Comparison of ENCODE assay signal across 1 cellular context in the genomic region with DNA sequence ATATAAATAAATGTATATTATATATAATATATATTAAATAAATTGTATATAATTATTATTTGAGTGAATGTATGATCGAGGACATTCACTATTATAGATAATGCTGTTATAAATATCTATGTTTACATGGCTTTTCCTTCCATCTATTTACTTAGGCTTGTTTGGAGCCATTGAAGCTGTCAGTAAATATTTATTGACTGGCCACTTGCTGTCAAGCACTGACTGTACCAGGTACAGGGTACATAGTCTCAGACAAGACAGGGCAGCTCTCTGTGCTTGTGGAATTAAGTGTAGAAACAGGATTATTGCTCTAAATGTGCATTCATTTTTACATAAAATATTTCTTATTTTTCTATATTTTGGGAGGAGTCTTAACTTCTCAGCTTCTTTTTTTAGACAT.
TF ChIP-seq lines count a peak whose summit lies in the region.

No MANE protein-coding gene starts in this region.

TF ChIP-seq in HepG2, 621 proteins besides CTCF, POLR2A, EP300 and RAD21 (continued from another document and continues in another):
- TF ChIP-seq, protein P1, sequence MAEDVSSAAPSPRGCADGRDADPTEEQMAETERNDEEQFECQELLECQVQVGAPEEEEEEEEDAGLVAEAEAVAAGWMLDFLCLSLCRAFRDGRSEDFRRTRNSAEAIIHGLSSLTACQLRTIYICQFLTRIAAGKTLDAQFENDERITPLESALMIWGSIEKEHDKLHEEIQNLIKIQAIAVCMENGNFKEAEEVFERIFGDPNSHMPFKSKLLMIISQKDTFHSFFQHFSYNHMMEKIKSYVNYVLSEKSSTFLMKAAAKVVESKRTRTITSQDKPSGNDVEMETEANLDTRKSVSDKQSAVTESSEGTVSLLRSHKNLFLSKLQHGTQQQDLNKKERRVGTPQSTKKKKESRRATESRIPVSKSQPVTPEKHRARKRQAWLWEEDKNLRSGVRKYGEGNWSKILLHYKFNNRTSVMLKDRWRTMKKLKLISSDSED (CRISPR knock-in tag; IDR thresholded peaks at IDR 0.05), result no peak
- TF ChIP-seq ZNF329 (CRISPR knock-in tag; IDR thresholded peaks at IDR 0.05; ENCODE audit: low read depth), result no peak
- TF ChIP-seq DPF2 (CRISPR knock-in tag; IDR thresholded peaks at IDR 0.05; ENCODE audit: borderline replicate concordance, low read depth), result peak; percentile 62; the same call in 1 of the 2 replicates
- no peak for TF ChIP-seq ZNF703 (CRISPR knock-in tag; IDR thresholded peaks at IDR 0.05; ENCODE audit: borderline replicate concordance)
- no peak for TF ChIP-seq SP140L (CRISPR knock-in tag; IDR thresholded peaks at IDR 0.05; ENCODE audit: borderline replicate concordance)
- TF ChIP-seq, protein P2, sequence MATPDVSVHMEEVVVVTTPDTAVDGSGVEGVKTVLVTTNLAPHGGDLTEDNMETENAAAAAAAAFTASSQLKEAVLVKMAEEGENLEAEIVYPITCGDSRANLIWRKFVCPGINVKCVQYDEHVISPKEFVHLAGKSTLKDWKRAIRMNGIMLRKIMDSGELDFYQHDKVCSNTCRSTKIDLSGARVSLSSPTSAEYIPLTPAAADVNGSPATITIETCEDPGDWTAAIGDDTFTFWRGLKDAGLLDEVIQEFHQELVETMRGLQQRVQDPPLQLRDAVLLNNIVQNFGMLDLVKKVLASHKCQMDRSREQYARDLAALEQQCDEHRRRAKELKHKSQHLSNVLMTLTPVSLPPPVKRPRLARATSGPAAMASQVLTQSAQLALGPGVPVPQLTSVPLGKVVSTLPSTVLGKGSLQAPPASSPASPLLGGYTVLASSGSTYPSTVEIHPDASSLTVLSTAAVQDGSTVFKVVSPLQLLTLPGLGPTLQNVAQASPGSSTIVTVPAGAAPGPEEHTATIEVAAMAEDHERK (CRISPR knock-in tag; IDR thresholded peaks at IDR 0.05; ENCODE audit: low read depth), result no peak
- no peak for TF ChIP-seq SP5 (CRISPR knock-in tag; IDR thresholded peaks at IDR 0.05; ENCODE audit: borderline replicate concordance, low read depth)
- TF ChIP-seq, protein P3, sequence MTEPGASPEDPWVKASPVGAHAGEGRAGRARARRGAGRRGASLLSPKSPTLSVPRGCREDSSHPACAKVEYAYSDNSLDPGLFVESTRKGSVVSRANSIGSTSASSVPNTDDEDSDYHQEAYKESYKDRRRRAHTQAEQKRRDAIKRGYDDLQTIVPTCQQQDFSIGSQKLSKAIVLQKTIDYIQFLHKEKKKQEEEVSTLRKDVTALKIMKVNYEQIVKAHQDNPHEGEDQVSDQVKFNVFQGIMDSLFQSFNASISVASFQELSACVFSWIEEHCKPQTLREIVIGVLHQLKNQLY (CRISPR knock-in tag; IDR thresholded peaks at IDR 0.05), result peak; percentile 50; the same call in 1 of the 2 replicates
- no peak for TF ChIP-seq HMGA1 (CRISPR knock-in tag; conservative IDR thresholded peaks at IDR 0.05)
- TF ChIP-seq ZBTB8A (CRISPR knock-in tag; IDR thresholded peaks at IDR 0.05; ENCODE audit: borderline replicate concordance, low read depth), result no peak
- TF ChIP-seq ZC3H13 (CRISPR knock-in tag; IDR thresholded peaks at IDR 0.05), result no peak
- TF ChIP-seq SOX6 (IDR thresholded peaks at IDR 0.05), result no peak
- peak; percentile 53 for TF ChIP-seq SOX6 (CRISPR knock-in tag; IDR thresholded peaks at IDR 0.05)
- TF ChIP-seq SAFB2 (CRISPR knock-in tag; IDR thresholded peaks at IDR 0.05; ENCODE audit: borderline replicate concordance, low read depth), result no peak
- no peak for TF ChIP-seq ZNF616 (CRISPR knock-in tag; IDR thresholded peaks at IDR 0.05; ENCODE audit: low read depth)
- no peak for TF ChIP-seq ZNF281 (CRISPR knock-in tag; IDR thresholded peaks at IDR 0.05; ENCODE audit: borderline replicate concordance)
- no peak for TF ChIP-seq SALL2 (CRISPR knock-in tag; IDR thresholded peaks at IDR 0.05)
- no peak for TF ChIP-seq ZNF691 (CRISPR knock-in tag; IDR thresholded peaks at IDR 0.05; ENCODE audit: borderline replicate concordance, low read depth)
- no peak for TF ChIP-seq PCBP1 (IDR thresholded peaks at IDR 0.05; ENCODE audit: borderline replicate concordance, low read depth, low read length)
- TF ChIP-seq SIN3B (IDR thresholded peaks at IDR 0.05; ENCODE audit: low read length), result no peak
- TF ChIP-seq GABPA (IDR thresholded peaks at IDR 0.05; ENCODE audit: low read depth, low read length), result no peak
- TF ChIP-seq GABPA (CRISPR knock-in tag; IDR thresholded peaks at IDR 0.05; ENCODE audit: low read depth), result no peak
- 0 out of 2 replicates have a peak, but pooled peaks have one; percentile 7 for TF ChIP-seq ZSCAN29 (CRISPR knock-in tag; conservative IDR thresholded peaks at IDR 0.05)
- TF ChIP-seq SETDB1 (CRISPR knock-in tag; IDR thresholded peaks at IDR 0.05; ENCODE audit: borderline replicate concordance), result no peak
- no peak for TF ChIP-seq ZNF562 (CRISPR knock-in tag; IDR thresholded peaks at IDR 0.05; ENCODE audit: borderline replicate concordance)
- no peak for TF ChIP-seq ZFY (CRISPR knock-in tag; IDR thresholded peaks at IDR 0.05)
- no peak for TF ChIP-seq ZNF180 (CRISPR knock-in tag; IDR thresholded peaks at IDR 0.05; ENCODE audit: borderline replicate concordance, low read depth)
- TF ChIP-seq RFX1 (IDR thresholded peaks at IDR 0.05), result no peak
- TF ChIP-seq ZFYVE20 (CRISPR knock-in tag; IDR thresholded peaks at IDR 0.05; ENCODE audit: borderline replicate concordance, low read depth), result no peak
- TF ChIP-seq LCORL (IDR thresholded peaks at IDR 0.05), result no peak
- TF ChIP-seq LCORL (CRISPR knock-in tag; IDR thresholded peaks at IDR 0.05), result peak; percentile 45; the same call in 1 of the 2 replicates
- no peak for TF ChIP-seq YEATS2 (CRISPR knock-in tag; IDR thresholded peaks at IDR 0.05; ENCODE audit: borderline replicate concordance)
- TF ChIP-seq CEBPG (CRISPR knock-in tag; IDR thresholded peaks at IDR 0.05), result 0 out of 2 replicates have a peak, but pooled peaks have one; percentile 26
- no peak for TF ChIP-seq ARID3A (IDR thresholded peaks at IDR 0.05; ENCODE audit: low read depth, low read length)
- TF ChIP-seq SKI (IDR thresholded peaks at IDR 0.05; ENCODE audit: partially characterized antibody), result peak; percentile 66
- TF ChIP-seq, protein P4, sequence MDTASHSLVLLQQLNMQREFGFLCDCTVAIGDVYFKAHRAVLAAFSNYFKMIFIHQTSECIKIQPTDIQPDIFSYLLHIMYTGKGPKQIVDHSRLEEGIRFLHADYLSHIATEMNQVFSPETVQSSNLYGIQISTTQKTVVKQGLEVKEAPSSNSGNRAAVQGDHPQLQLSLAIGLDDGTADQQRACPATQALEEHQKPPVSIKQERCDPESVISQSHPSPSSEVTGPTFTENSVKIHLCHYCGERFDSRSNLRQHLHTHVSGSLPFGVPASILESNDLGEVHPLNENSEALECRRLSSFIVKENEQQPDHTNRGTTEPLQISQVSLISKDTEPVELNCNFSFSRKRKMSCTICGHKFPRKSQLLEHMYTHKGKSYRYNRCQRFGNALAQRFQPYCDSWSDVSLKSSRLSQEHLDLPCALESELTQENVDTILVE (CRISPR knock-in tag; IDR thresholded peaks at IDR 0.05), result 0 out of 2 replicates have a peak, but pooled peaks have one; percentile 48
- TF ChIP-seq, protein P5, sequence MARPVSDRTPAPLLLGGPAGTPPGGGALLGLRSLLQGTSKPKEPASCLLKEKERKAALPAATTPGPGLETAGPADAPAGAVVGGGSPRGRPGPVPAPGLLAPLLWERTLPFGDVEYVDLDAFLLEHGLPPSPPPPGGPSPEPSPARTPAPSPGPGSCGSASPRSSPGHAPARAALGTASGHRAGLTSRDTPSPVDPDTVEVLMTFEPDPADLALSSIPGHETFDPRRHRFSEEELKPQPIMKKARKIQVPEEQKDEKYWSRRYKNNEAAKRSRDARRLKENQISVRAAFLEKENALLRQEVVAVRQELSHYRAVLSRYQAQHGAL (CRISPR knock-in tag; IDR thresholded peaks at IDR 0.05; ENCODE audit: not compliant biosample characterization), result no peak
- TF ChIP-seq ZNF34 (CRISPR knock-in tag; IDR thresholded peaks at IDR 0.05; ENCODE audit: borderline replicate concordance), result no peak
- no peak for TF ChIP-seq PAF1 (CRISPR knock-in tag; IDR thresholded peaks at IDR 0.05)
- TF ChIP-seq ETV6 (CRISPR knock-in tag; conservative IDR thresholded peaks at IDR 0.05), result no peak
- TF ChIP-seq MIXL1 (CRISPR knock-in tag; IDR thresholded peaks at IDR 0.05), result peak; percentile 55; the same call in 1 of the 2 replicates
- TF ChIP-seq NCOA1 (CRISPR knock-in tag; IDR thresholded peaks at IDR 0.05), result no peak
- TF ChIP-seq, protein P6, sequence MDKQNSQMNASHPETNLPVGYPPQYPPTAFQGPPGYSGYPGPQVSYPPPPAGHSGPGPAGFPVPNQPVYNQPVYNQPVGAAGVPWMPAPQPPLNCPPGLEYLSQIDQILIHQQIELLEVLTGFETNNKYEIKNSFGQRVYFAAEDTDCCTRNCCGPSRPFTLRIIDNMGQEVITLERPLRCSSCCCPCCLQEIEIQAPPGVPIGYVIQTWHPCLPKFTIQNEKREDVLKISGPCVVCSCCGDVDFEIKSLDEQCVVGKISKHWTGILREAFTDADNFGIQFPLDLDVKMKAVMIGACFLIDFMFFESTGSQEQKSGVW (CRISPR knock-in tag; IDR thresholded peaks at IDR 0.05; ENCODE audit: borderline replicate concordance), result no peak
- TF ChIP-seq HOXD1 (CRISPR knock-in tag; IDR thresholded peaks at IDR 0.05), result no peak
- TF ChIP-seq HMG20A (CRISPR knock-in tag; IDR thresholded peaks at IDR 0.05; ENCODE audit: borderline replicate concordance), result peak; percentile 86
- TF ChIP-seq DR1 (CRISPR knock-in tag; IDR thresholded peaks at IDR 0.05), result no peak
- TF ChIP-seq PAWR (CRISPR knock-in tag; IDR thresholded peaks at IDR 0.05; ENCODE audit: borderline replicate concordance), result no peak
- no peak for TF ChIP-seq MNT (IDR thresholded peaks at IDR 0.05)
- peak; percentile 68 for TF ChIP-seq SKIL (CRISPR knock-in tag; IDR thresholded peaks at IDR 0.05; ENCODE audit: borderline replicate concordance)
- peak; percentile 41; the same call in 1 of the 2 replicates for TF ChIP-seq TARDBP (CRISPR knock-in tag; IDR thresholded peaks at IDR 0.05)
- no peak for TF ChIP-seq ZNF788 (CRISPR knock-in tag; IDR thresholded peaks at IDR 0.05; ENCODE audit: borderline replicate concordance)
- 0 out of 2 replicates have a peak, but pooled peaks have one; percentile 27 for TF ChIP-seq RCOR2 (CRISPR knock-in tag; IDR thresholded peaks at IDR 0.05)
- TF ChIP-seq CENPX (CRISPR knock-in tag; IDR thresholded peaks at IDR 0.05), result no peak
